In genomic region chr4:122742933-122743829, GRCh38 we compare ENCODE assay signal across 13 cellular contexts. TPM values are rescaled to one million over a fixed set of nuclear protein-coding genes. Genes with fewer than 3 reads are reported as not detected.
DNase-seq lines count a peak whose midpoint lies in the region; ATAC-seq and TF ChIP-seq lines count a peak whose summit lies in the region.
"Had no signal": no experiment of that assay in that cellular context is flagged by ENCODE, and none has a peak within 500 bp of the region (broad histone marks: within the 10 kb centered on the region; RNA-seq: fewer than 3 reads in every experiment).

No MANE protein-coding gene starts in this region.

- POLR2A ChIA-PET in Caco-2 (lab: Charles Lee) = interaction anchor here (0.5 to 1.4 kb wide), 3 partner anchors 11 to 114 kb away, joined by 5 to 15 read pairs (median 7); partner anchors contain the start of gene BBS12

- H3K27ac Mint-ChIP-seq in Caco-2 (ENCODE audit: unreplicated experiment) = peak overlapping the region; percentile 80
- H3K27ac Mint-ChIP-seq: CD8-positive, alpha-beta T cell; GM23338 had no signal

- peaks cover 3% of the 10 kb centered on the region; the same call in 1 of the 2 replicates for H3K9me3 ChIP-seq in Caco-2
- H3K9me3 ChIP-seq in neutrophil = no peaks in the 10 kb centered on the region

- no peaks in the 10 kb centered on the region for H3K9me3 Mint-ChIP-seq in Caco-2 (ENCODE audit: unreplicated experiment)
- H3K9me3 Mint-ChIP-seq in activated T-cell treated with anti-CD3 and anti-CD28 coated beads, Interleukin-2, amount 50 U/mL, for 4 hours = no peaks in the 10 kb centered on the region

- peak; percentile 77 for ATAC-seq in SK-N-SH treated with all-trans-retinoic acid at 6 μM for 48 hours
- no peak for ATAC-seq in activated T-cell treated with anti-CD3 and anti-CD28 coated beads, Interleukin-2, amount 50 U/mL, for 4 hours
- ATAC-seq: CD8-positive, alpha-beta T cell; GM23338 had no signal

- peaks cover 5% of the 10 kb centered on the region for H3K36me3 Mint-ChIP-seq in Caco-2 (ENCODE audit: insufficient read depth, unreplicated experiment)
- peaks cover 14% of the 10 kb centered on the region for H3K36me3 Mint-ChIP-seq in activated T-cell treated with anti-CD3 and anti-CD28 coated beads, Interleukin-2, amount 50 U/mL, for 4 hours (ENCODE audit: insufficient read depth)

- CTCF ChIA-PET in Caco-2 (lab: Charles Lee) = interaction anchor here (0.9 to 2.2 kb wide), 3 partner anchors 11 to 140 kb away, joined by 3 to 22 read pairs (median 9); partner anchors contain the start of gene BBS12

- H3K4me3 ChIP-seq in Caco-2 (ENCODE audit: low read depth, low read length) (no peak overlapping the region), neutrophil (ENCODE audit: low read depth in 1 of 2, low read length in 1 of 2) (no peak overlapping the region)
- H3K4me3 ChIP-seq: GM23338 had no signal

- H3K4me1 ChIP-seq in Caco-2 (peaks cover 35% of the 10 kb centered on the region), neutrophil (ENCODE audit: control insufficient read depth in 1 of 2, insufficient read depth in 1 of 2, low read depth in 1 of 2, low read length in 1 of 2) (peaks cover 14 to 16% of the 10 kb centered on the region in 2 experiments)

- no TSS peak for BruUV-seq in Caco-2 (replicated peaks; lab: Mats Ljungman, UMichigan)

- DNase-seq in Caco-2 (no peak), NCI-H146 treated with DMSO at 0.1 percent for 48 hours (lab: John Stamatoyannopoulos, UW; ENCODE audit: unreplicated experiment) (peak; percentile 58), DMS153 treated with DMSO at 0.1 percent for 48 hours (lab: John Stamatoyannopoulos, UW; ENCODE audit: unreplicated experiment) (no peak), cerebellar nuclear complex (lab: John Stamatoyannopoulos, UW) (no peak)
- DNase-seq in activated T-cell treated with anti-CD3 and anti-CD28 coated beads, Interleukin-2, amount 50 U/mL, for 4 hours = no peak
- DNase-seq: CD8-positive, alpha-beta T cell; COR-L47; DMS53; H7 had no signal

- H3K27me3 ChIP-seq in Caco-2 (replicated peaks; ENCODE audit: control insufficient read depth, insufficient read depth, low read length) = no peaks in the 10 kb centered on the region
- H3K27me3 ChIP-seq in neutrophil = no peaks in the 10 kb centered on the region

- peak overlapping the region; percentile 59 for H3K27ac ChIP-seq in neutrophil

- no peak for TF ChIP-seq CTCF in Caco-2 (IDR thresholded peaks at IDR 0.05; ENCODE audit: insufficient read depth in 1 of 2, low read depth in 1 of 2, low read length in 1 of 2, severe bottlenecking in 1 of 2, unreplicated experiment in 1 of 2)
- no peak for TF ChIP-seq CTCF in neutrophil (IDR thresholded peaks at IDR 0.05)

- H3K4me3 Mint-ChIP-seq in Caco-2 (ENCODE audit: unreplicated experiment) = no peak overlapping the region
- H3K4me3 Mint-ChIP-seq in activated T-cell treated with anti-CD3 and anti-CD28 coated beads, Interleukin-2, amount 50 U/mL, for 4 hours = no peak overlapping the region
- H3K4me3 Mint-ChIP-seq: CD14-positive monocyte; CD8-positive, alpha-beta T cell; GM23338 had no signal

- H3K4me1 Mint-ChIP-seq in Caco-2 (ENCODE audit: low read depth, unreplicated experiment) = peaks cover 10% of the 10 kb centered on the region
- no peaks in the 10 kb centered on the region for H3K4me1 Mint-ChIP-seq in activated T-cell treated with anti-CD3 and anti-CD28 coated beads, Interleukin-2, amount 50 U/mL, for 4 hours (ENCODE audit: low read depth)

- intact Hi-C loops in Caco-2 (cut with micrococcal nuclease; ENCODE audit: unreplicated experiment) = no loop called here

- H3K27me3 Mint-ChIP-seq in Caco-2 (ENCODE audit: insufficient read depth, unreplicated experiment) = no peaks in the 10 kb centered on the region
- no peaks in the 10 kb centered on the region for H3K27me3 Mint-ChIP-seq in activated T-cell treated with anti-CD3 and anti-CD28 coated beads, Interleukin-2, amount 50 U/mL, for 4 hours (ENCODE audit: low read depth)

- H3K36me3 ChIP-seq in Caco-2 (ENCODE audit: control insufficient read depth, insufficient read depth, low read length) (no peaks in the 10 kb centered on the region; the same call in 1 of the 2 replicates), neutrophil (no peaks in the 10 kb centered on the region)

TF ChIP-seq in SK-N-SH treated with all-trans-retinoic acid at 6 μM for 48 hours, 23 proteins besides CTCF, POLR2A, EP300 and RAD21:
- TF ChIP-seq TCF4 (CRISPR knock-in tag; IDR thresholded peaks at IDR 0.05; ENCODE audit: borderline replicate concordance) (peak; percentile 90), TOX (CRISPR knock-in tag; IDR thresholded peaks at IDR 0.05; ENCODE audit: borderline replicate concordance) (no peak), ARNTL (CRISPR knock-in tag; IDR thresholded peaks at IDR 0.05; ENCODE audit: borderline replicate concordance, low read depth) (no peak), ZNF565 (CRISPR knock-in tag; conservative IDR thresholded peaks at IDR 0.05; ENCODE audit: low read depth) (no peak), CSRNP3 (CRISPR knock-in tag; IDR thresholded peaks at IDR 0.05) (no peak), POU6F1 (CRISPR knock-in tag; IDR thresholded peaks at IDR 0.05; ENCODE audit: borderline replicate concordance, low read depth) (no peak), ZFP3 (CRISPR knock-in tag; IDR thresholded peaks at IDR 0.05) (no peak), ZNF70 (CRISPR knock-in tag; IDR thresholded peaks at IDR 0.05) (no peak), GLIS3 (CRISPR knock-in tag; IDR thresholded peaks at IDR 0.05) (no peak)

RNA-seq across cellular contexts. Expression of gene BBS12, which starts 10.7 kb away (rescaled TPM):
- total RNA-seq in Caco-2 (2022) = 2.6 and 2.7 TPM in 2 replicates
- 1 to 10 TPM; 1.2 to 1.3 (median 1.2) TPM for total RNA-seq in activated T-cell treated with anti-CD3 and anti-CD28 coated beads, Interleukin-2, amount 50 U/mL, for 4 hours
